ENCODE assay signal across 8 cellular contexts in the genomic region with DNA sequence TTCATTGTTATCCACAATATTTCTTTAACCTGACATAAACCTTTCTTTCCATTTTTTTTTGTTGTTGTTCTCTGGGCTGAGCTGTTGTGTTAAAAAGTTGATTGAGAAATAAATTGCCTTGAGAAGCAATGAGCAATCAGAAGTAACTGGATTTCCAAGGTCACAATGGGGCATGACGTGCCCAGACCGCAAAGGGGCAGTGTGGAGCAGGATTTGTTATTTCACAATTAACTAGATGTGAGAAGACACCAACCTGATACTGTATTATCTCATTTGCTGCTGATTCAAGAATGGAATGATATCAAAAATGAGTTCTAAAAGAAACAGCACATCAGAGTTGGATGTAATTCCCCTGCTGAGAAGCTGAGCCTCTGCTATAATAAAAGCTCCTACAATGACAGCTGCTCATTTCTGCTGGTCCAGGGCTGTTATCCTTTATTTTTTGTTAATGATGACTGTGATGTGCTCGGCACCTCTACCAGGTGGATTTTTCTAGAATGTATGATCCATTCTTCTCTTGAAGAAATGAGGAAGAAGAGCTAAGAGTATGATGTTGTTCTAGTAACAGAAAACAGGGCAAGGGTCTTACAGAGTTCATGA. TPM values are rescaled to one million over a fixed set of nuclear protein-coding genes. Genes with fewer than 3 reads are reported as not detected.
A peak's percentile ranks its signal among the peaks of the same experiment; 100 is the strongest.
DNase-seq lines count a peak whose midpoint lies in the region; TF ChIP-seq lines count a peak whose summit lies in the region.

No MANE protein-coding gene starts in this region.

- H3K9me3 Mint-ChIP-seq in neural progenitor cell (no peaks in the 10 kb centered on the region), immature natural killer cell (no peaks in the 10 kb centered on the region)

- peaks cover 5% of the 10 kb centered on the region for H3K4me1 ChIP-seq in neural progenitor cell

- no peaks in the 10 kb centered on the region for H3F3A ChIP-seq in neural progenitor cell (ENCODE audit: low read depth)

- H3K27me3 Mint-ChIP-seq in neural progenitor cell (ENCODE audit: insufficient read depth, low read depth) (no peaks in the 10 kb centered on the region), immature natural killer cell (ENCODE audit: low read depth in 3 of 3) (peaks cover 0 to 1% (median 0%) of the 10 kb centered on the region in 3 donors)

- H3K36me3 ChIP-seq in neural progenitor cell = no peaks in the 10 kb centered on the region

- no peaks in the 10 kb centered on the region for H3K9me3 ChIP-seq in neural progenitor cell (ENCODE audit: low read depth)

- H3K4me1 Mint-ChIP-seq in neural progenitor cell = peaks cover 42% of the 10 kb centered on the region
- H3K4me1 Mint-ChIP-seq in immature natural killer cell = no peaks in the 10 kb centered on the region

- no peak overlapping the region for H3K4me2 ChIP-seq in neural progenitor cell

- H2AFZ ChIP-seq in neural progenitor cell (replicated peaks) = no peak overlapping the region

- H3K27ac Mint-ChIP-seq in neural progenitor cell = peak overlapping the region; percentile 0
- H3K27ac Mint-ChIP-seq in immature natural killer cell = no peak overlapping the region

- H3K36me3 Mint-ChIP-seq in neural progenitor cell = no peaks in the 10 kb centered on the region
- no peaks in the 10 kb centered on the region for H3K36me3 Mint-ChIP-seq in immature natural killer cell

- H3K9ac ChIP-seq in neural progenitor cell = no peak overlapping the region

- H3K4me3 ChIP-seq in AG09309 (ENCODE audit: control insufficient read depth, low read depth, low read length) (no peak overlapping the region), dorsolateral prefrontal cortex (no peak overlapping the region), neural progenitor cell (no peak overlapping the region)

- TF ChIP-seq CTCF in AG09309 (IDR thresholded peaks at IDR 0.05; ENCODE audit: control insufficient read depth, insufficient read depth, low read depth, low read length, missing control alignments) (peak; percentile 55), GM10266 (IDR thresholded peaks at IDR 0.05; ENCODE audit: control insufficient read depth, insufficient read depth, low read depth, missing control alignments) (peak; percentile 53), dorsolateral prefrontal cortex (IDR thresholded peaks at IDR 0.05 in 54 of 56, conservative IDR thresholded peaks at IDR 0.05 in 2 of 56; ENCODE audit: low read depth in 1 of 56, partially characterized antibody in 56 of 56) (peak in 46 of 56 donors; percentile 11 to 51 (median 30)), neural progenitor cell (IDR thresholded peaks at IDR 0.05) (peak; percentile 71)

- no peaks in the 10 kb centered on the region for H4K20me1 ChIP-seq in neural progenitor cell (ENCODE audit: low read depth)

- H3K4me3 Mint-ChIP-seq in neural progenitor cell (no peak overlapping the region), immature natural killer cell (no peak overlapping the region)

- H3K27ac ChIP-seq in dorsolateral prefrontal cortex (no peak overlapping the region), neural progenitor cell (no peak overlapping the region)

- H3K27me3 ChIP-seq in dorsolateral prefrontal cortex (peaks cover 0 to 3% (median 0%) of the 10 kb centered on the region in 45 donors), neural progenitor cell (no peaks in the 10 kb centered on the region)

- DNase-seq in AG09309 (ENCODE audit: low read depth) (no peak), GM10266 (ENCODE audit: extremely low spot score) (no peak), NCI-H226 (peak; percentile 33), dorsolateral prefrontal cortex (no peak), neural progenitor cell (ENCODE audit: low spot score) (peak; percentile 58), T-helper 1 cell (no peak), NCI-H2029 treated with DMSO at 0.1 percent for 48 hours (lab: John Stamatoyannopoulos, UW) (no peak), immature natural killer cell (no peak)

- intact Hi-C loops in dorsolateral prefrontal cortex (cut with DNase I) = no loop called here

- H3K79me2 ChIP-seq in neural progenitor cell (ENCODE audit: low read depth) = no peaks in the 10 kb centered on the region

RNA-seq across cellular contexts. Expression of a gene that starts 28.1 kb away (rescaled TPM):
- 10 to 100 TPM; 10.7 to 62.8 (median 38.4) TPM for total RNA-seq in dorsolateral prefrontal cortex
- 0.09 TPM in 1 of 2 replicates, not detected in the other for total RNA-seq in neural progenitor cell (ENCODE audit: low replicate concordance)
- polyA plus RNA-seq in immature natural killer cell = not detected

Comparison
In these comparisons a context has a peak if more than half of its experiments do, and no peak if none do; other contexts are left out.
1. DNase-seq: peak in NCI-H226 (single experiment) and neural progenitor cell (single experiment); none in AG09309 (single experiment), GM10266 (single experiment), dorsolateral prefrontal cortex (0 of 10), T-helper 1 cell (0 of 5), NCI-H2029 treated with DMSO at 0.1 percent for 48 hours (single experiment) and immature natural killer cell (0 of 3).
2. RNA of a gene that starts 28.1 kb away (total RNA-seq): 10.7 to 62.8 TPM in dorsolateral prefrontal cortex; 0.09 TPM in neural progenitor cell; every median in the first group is over 10 times any median in the second.
3. Peak in every context shown above with its lines, with median percentiles within 50 percentile points of each other: CTCF ChIP-seq.